7 cellular contexts compared by ENCODE assay signal in genomic region chr1:39576016-39576657, GRCh38. TPM values are rescaled to one million over a fixed set of nuclear protein-coding genes. Genes with fewer than 3 reads are reported as not detected.
A peak's percentile ranks its signal among the peaks of the same experiment; 100 is the strongest.
DNase-seq lines count a peak whose midpoint lies in the region; ATAC-seq and TF ChIP-seq lines count a peak whose summit lies in the region.

No MANE protein-coding gene starts in this region.

- DNase-seq in NCI-H69 (lab: John Stamatoyannopoulos, UW) (peak; percentile 56), heart right ventricle (peak in 1 of 2 donors; percentile 39), prostate gland (ENCODE audit: low spot score) (peak; percentile 5), islet precursor cell (no peak)
- peak; percentile 31 for DNase-seq in activated naive CD4-positive, alpha-beta T cell treated with anti-CD3 and anti-CD28 coated beads, Interleukin-2, amount 50 U/mL, for 16 hours

- ATAC-seq in GM18519 (IDR thresholded peaks at IDR 0.05; ENCODE audit: low FRiP score, unreplicated experiment) (peak; percentile 35), HG02642 (IDR thresholded peaks at IDR 0.05; ENCODE audit: poor library complexity, unreplicated experiment) (peak; percentile 54), heart right ventricle (peak; percentile 15 to 58 (median 32))

- H3K27ac ChIP-seq in heart right ventricle = peak overlapping the region; percentile 63 to 96 (median 94)
- peak overlapping the region; percentile 71 to 78 for H3K27ac ChIP-seq in prostate gland

- H3K27me3 ChIP-seq in heart right ventricle (no peaks in the 10 kb centered on the region), prostate gland (replicated peaks; ENCODE audit: insufficient read depth) (no peaks in the 10 kb centered on the region)

- WGBS in heart right ventricle, 2 donors = 1% methylated on average over 71 to 87 of the region's 87 CpGs
- under 1% methylated on average over 87 of the region's 87 CpGs for WGBS in prostate gland

- TF ChIP-seq CTCF in heart right ventricle (IDR thresholded peaks at IDR 0.05) (no peak), prostate gland (IDR thresholded peaks at IDR 0.05) (no peak)

- peaks cover 4 to 48% (median 36%) of the 10 kb centered on the region in 9 donors for H3K4me1 ChIP-seq in heart right ventricle
- H3K4me1 ChIP-seq in prostate gland (replicated peaks) = peaks cover 16% of the 10 kb centered on the region

- intact Hi-C loops in heart right ventricle (cut with DNase I) (loop anchor here in 2 of 10 donors (5.0 to 10.0 kb wide), 2 partner anchors 646 to 711 kb away; no protein-coding TSS in a partner anchor), prostate gland (cut with DNase I) (no loop called here)

- H3K36me3 ChIP-seq in heart right ventricle = peaks cover 0 to 43% (median 14%) of the 10 kb centered on the region in 9 donors
- peaks cover 0 to 1% of the 10 kb centered on the region in 2 donors for H3K36me3 ChIP-seq in prostate gland

- no peaks in the 10 kb centered on the region for H3K9me3 ChIP-seq in heart right ventricle
- H3K9me3 ChIP-seq in prostate gland = no peaks in the 10 kb centered on the region

- no peak for TF ChIP-seq POLR2A in prostate gland (IDR thresholded peaks at IDR 0.05)

- H3K4me3 ChIP-seq in heart right ventricle = peak overlapping the region; percentile 72 to 94 (median 83)
- peak overlapping the region; percentile 64 to 78 for H3K4me3 ChIP-seq in prostate gland

RNA-seq across cellular contexts. Expression of gene PABPC4, which starts 0.5 kb away (rescaled TPM):
- total RNA-seq in heart right ventricle = 100 to 1,000 TPM; 184 to 311 (median 229) TPM
- 100 to 1,000 TPM; 143 to 188 TPM for polyA plus RNA-seq in heart right ventricle
- total RNA-seq in prostate gland = 100 to 1,000 TPM in 1 of 2 donors, 10 to 100 TPM in 1; 71.4 to 345 TPM
